In the genomic region with DNA sequence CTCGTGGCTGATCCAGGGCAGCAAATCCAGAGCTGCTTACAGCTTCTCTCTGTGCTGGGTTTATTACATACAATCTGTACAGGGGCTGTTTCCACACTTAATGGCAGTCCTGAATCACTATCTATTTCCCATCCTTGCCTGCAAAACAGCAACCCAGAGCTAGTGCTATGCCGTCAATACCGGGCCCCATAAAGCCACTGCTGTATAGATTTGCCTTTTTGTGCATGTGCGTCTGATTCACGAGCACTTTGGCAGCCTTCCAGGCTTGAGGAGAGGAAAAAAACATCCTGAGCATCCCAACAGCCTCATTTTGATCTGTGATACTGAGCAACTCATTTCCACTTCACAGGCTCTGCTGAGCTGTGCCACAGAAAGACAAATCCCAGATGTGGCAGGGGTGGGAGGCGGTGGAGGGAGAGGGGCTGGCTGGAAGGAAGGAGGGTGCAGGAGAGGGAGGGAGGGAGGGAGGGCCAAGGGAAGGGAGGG, we compare ENCODE assay signal across 8 cellular contexts.
DNase-seq lines count a peak whose midpoint lies in the region; ATAC-seq and TF ChIP-seq lines count a peak whose summit lies in the region.

No MANE protein-coding gene starts in this region.

- 0 out of 2 replicates have a peak, but pooled peaks cover 2% of the 10 kb centered on the region for H3K4me1 ChIP-seq in H9 (ENCODE audit: insufficient read depth, low read length)
- H3K4me1 ChIP-seq in upper lobe of right lung, result peaks cover 13% of the 10 kb centered on the region

- intact Hi-C loops in upper lobe of right lung (cut with DNase I), result no loop called here

- H3K4ac ChIP-seq in H9 (ENCODE audit: low read depth, low read length), result no peak overlapping the region

- no peaks in the 10 kb centered on the region; the same call in 1 of the 2 replicates for H3K27me3 Mint-ChIP-seq in H9 (ENCODE audit: low read depth)

- no peak overlapping the region for H3K14ac ChIP-seq in H9 (ENCODE audit: insufficient read depth, low read length)

- H3T11ph ChIP-seq in H9 (ENCODE audit: low read length), result no peak overlapping the region

- no peak overlapping the region for H3K23ac ChIP-seq in H9 (ENCODE audit: insufficient read length, low read depth, low read length)

- H3K79me2 ChIP-seq in H9 (ENCODE audit: insufficient read depth, low read length), result no peaks in the 10 kb centered on the region

- no peaks in the 10 kb centered on the region for H4K20me1 ChIP-seq in H9 (ENCODE audit: control insufficient read depth, insufficient read depth, insufficient read length)

- H4K8ac ChIP-seq in H9 (replicated peaks; ENCODE audit: insufficient read length, low read depth, low read length), result no peak overlapping the region

- no peaks in the 10 kb centered on the region for H3K9me3 Mint-ChIP-seq in H9

- no peak overlapping the region for H2BK20ac ChIP-seq in H9 (ENCODE audit: low read depth, low read length, poor library complexity, severe bottlenecking)

- no peak overlapping the region for H3K4me2 ChIP-seq in H9 (ENCODE audit: insufficient read depth, insufficient read length, low read length)

- H3K36me3 ChIP-seq in upper lobe of right lung, result no peaks in the 10 kb centered on the region

- no peak overlapping the region for H2AK5ac ChIP-seq in H9 (ENCODE audit: insufficient read length, low read length)

- H2BK15ac ChIP-seq in H9 (ENCODE audit: low read depth, low read length), result no peak overlapping the region

- H2BK12ac ChIP-seq in H9 (ENCODE audit: insufficient read length, low read depth, low read length), result no peak overlapping the region

- H3K27ac ChIP-seq in H9 (ENCODE audit: insufficient read length, low read depth, low read length) (no peak overlapping the region), upper lobe of right lung (peak overlapping the region; percentile 55)

- TF ChIP-seq CTCF in H9 (conservative IDR thresholded peaks at IDR 0.05) (no peak), fibroblast of pulmonary artery (IDR thresholded peaks at IDR 0.05; ENCODE audit: low read length, missing control alignments) (no peak), omental fat pad (IDR thresholded peaks at IDR 0.05) (no peak), upper lobe of right lung (IDR thresholded peaks at IDR 0.05) (no peak)

- H3K9me3 ChIP-seq in H9 (ENCODE audit: control insufficient read depth, low read depth, low read length) (no peaks in the 10 kb centered on the region), upper lobe of right lung (no peaks in the 10 kb centered on the region)

- H3K27ac Mint-ChIP-seq in H9, result no peak overlapping the region

- DNase-seq in H9 (peak; percentile 8), NCI-H446 (lab: John Stamatoyannopoulos, UW) (peak; percentile 82 to 85), fibroblast of pulmonary artery (ENCODE audit: low read depth) (peak; percentile 99), omental fat pad (ENCODE audit: low spot score) (peak; percentile 75), upper lobe of right lung (no peak)
- peak; percentile 57 to 62 for DNase-seq in activated T-cell treated with anti-CD3 and anti-CD28 coated beads, Interleukin-2, amount 50 U/mL, for 48 hours

- H3K79me1 ChIP-seq in H9 (ENCODE audit: insufficient read depth, low read depth, low read length, poor library complexity, severe bottlenecking), result no peaks in the 10 kb centered on the region

- H3K9ac ChIP-seq in H9 (ENCODE audit: extremely low read depth, insufficient read length, low read length), result no peak overlapping the region

- H3K4me3 ChIP-seq in fibroblast of pulmonary artery (replicated peaks; ENCODE audit: low read depth, low read length) (no peak overlapping the region), upper lobe of right lung (no peak overlapping the region)

- no peak overlapping the region for H4K91ac ChIP-seq in H9 (ENCODE audit: insufficient read length, low read depth, low read length)

- peaks cover 36% of the 10 kb centered on the region in 2 experiments for H3K4me1 Mint-ChIP-seq in H9

- no peak overlapping the region for H3K56ac ChIP-seq in H9 (ENCODE audit: insufficient read length, low read depth, low read length)

- ATAC-seq in omental fat pad (ENCODE audit: low FRiP score), result peak; percentile 81
- peak; percentile 61 for ATAC-seq in upper lobe of right lung
- ATAC-seq in HG02642 (IDR thresholded peaks at IDR 0.05; ENCODE audit: poor library complexity, unreplicated experiment), result no peak
- ATAC-seq in HG03159 (IDR thresholded peaks at IDR 0.05; ENCODE audit: unreplicated experiment), result no peak

- H2BK5ac ChIP-seq in H9 (ENCODE audit: insufficient read length, low read length), result no peak overlapping the region

- no CpG with 5 or more reads among the region's 6 CpGs for WGBS in H9 (ENCODE audit: extremely low coverage, insufficient read length, low lambda C conversion rate)

- H3K36me3 Mint-ChIP-seq in H9 (ENCODE audit: insufficient read depth in 1 of 3, low read depth in 3 of 3), result no peaks in the 10 kb centered on the region

- H3K23me2 ChIP-seq in H9 (ENCODE audit: insufficient read length, low read depth, low read length, poor library complexity, severe bottlenecking), result no peaks in the 10 kb centered on the region

- no peak overlapping the region for H3K4me3 Mint-ChIP-seq in H9

- no peak overlapping the region for H2AFZ ChIP-seq in H9 (ENCODE audit: low read length)

- H3K27me3 ChIP-seq in H9 (ENCODE audit: insufficient read depth, low read length), result no peaks in the 10 kb centered on the region
- H3K27me3 ChIP-seq in upper lobe of right lung, result no peaks in the 10 kb centered on the region

- no peak overlapping the region for H4K5ac ChIP-seq in H9 (ENCODE audit: insufficient read length, low read depth, low read length)

- no peak overlapping the region for H3K18ac ChIP-seq in H9 (ENCODE audit: insufficient read length, low read depth, low read length)

- H2BK120ac ChIP-seq in H9 (ENCODE audit: low read depth, low read length, poor library complexity, severe bottlenecking), result no peak overlapping the region

Comparison
In these comparisons a context has a peak if more than half of its experiments do, and no peak if none do; other contexts are left out.
1. ATAC-seq: peak in omental fat pad (single experiment) and upper lobe of right lung (single experiment); none in HG02642 (single experiment) and HG03159 (single experiment).